ENCODE assay signal across 8 cellular contexts in genomic region chr17:42322382-42323267, GRCh38. TPM values are rescaled to one million over a fixed set of nuclear protein-coding genes. Genes with fewer than 3 reads are reported as not detected.
DNase-seq lines count a peak whose midpoint lies in the region; ATAC-seq, FAIRE-seq and TF ChIP-seq lines count a peak whose summit lies in the region.

No MANE protein-coding gene starts in this region.

- peaks cover 3% of the 10 kb centered on the region for H3K36me3 ChIP-seq in WERI-Rb-1

- peaks cover 9 to 59% (median 15%) of the 10 kb centered on the region in 3 donors for H3K36me3 Mint-ChIP-seq in immature natural killer cell

- no peaks in the 10 kb centered on the region for H3K27me3 ChIP-seq in WERI-Rb-1 (ENCODE audit: insufficient read depth, low read depth, severe bottlenecking)

- H3K4me1 Mint-ChIP-seq in immature natural killer cell, result peaks cover 18 to 19% of the 10 kb centered on the region in 2 donors

- no peak overlapping the region for H3K4me3 ChIP-seq in WERI-Rb-1 (ENCODE audit: low read depth, low read length)

- peak overlapping the region in 2 of 6 donors; percentile 42 to 61 for H3K27ac Mint-ChIP-seq in immature natural killer cell

- H3K9me3 Mint-ChIP-seq in immature natural killer cell, result no peaks in the 10 kb centered on the region

- H3K9me3 ChIP-seq in WERI-Rb-1 (ENCODE audit: severe bottlenecking), result no peaks in the 10 kb centered on the region

- DNase-seq in NCI-H2227 treated with DMSO at 0.1 percent for 48 hours (lab: John Stamatoyannopoulos, UW) (peak; percentile 89), WERI-Rb-1 (peak; percentile 98), brain pericyte (ENCODE audit: low read depth, low spot score) (peak; percentile 64), immature natural killer cell (peak; percentile 86 to 89 (median 87))
- peak; percentile 89 to 98 (median 91) for DNase-seq in stimulated activated CD4-positive, alpha-beta T cell treated with anti-CD3 and anti-CD28 coated beads, Interleukin-12 subunit alpha, Interleukin-12 subunit beta, amount 100 ng/mL, for 48 hours (ENCODE audit: low read depth in 2 of 3, low spot score in 1 of 3)

- peak; percentile 100 for TF ChIP-seq CTCF in WERI-Rb-1 (IDR thresholded peaks at IDR 0.05; ENCODE audit: low read depth, low read length)

- no peak overlapping the region for H3K4me3 Mint-ChIP-seq in immature natural killer cell

- FAIRE-seq in G401.6 (lab: Jason Lieb, UNC), result peak; percentile 91

- ATAC-seq in HG03060 (IDR thresholded peaks at IDR 0.05; ENCODE audit: low read depth, unreplicated experiment) (peak; percentile 61), HG03108 (IDR thresholded peaks at IDR 0.05; ENCODE audit: unreplicated experiment) (no peak)

- H3K27me3 Mint-ChIP-seq in immature natural killer cell (ENCODE audit: low read depth in 3 of 3), result peaks cover 0 to 4% (median 0%) of the 10 kb centered on the region in 3 donors

- H3K27ac ChIP-seq in WERI-Rb-1, result no peak overlapping the region

RNA-seq across cellular contexts. Expression of gene STAT5A, which starts 34.3 kb away (rescaled TPM):
- polyA plus RNA-seq in immature natural killer cell, result 10 to 100 TPM; 33.2 to 62.9 (median 38.2) TPM

RNA-seq across cellular contexts. Expression of gene STAT5B, which starts 46.4 kb away (rescaled TPM):
- polyA plus RNA-seq in immature natural killer cell, result 10 to 100 TPM; 33.9 to 58.3 (median 37.8) TPM
